17 cellular contexts compared by ENCODE assay signal in the genomic region with DNA sequence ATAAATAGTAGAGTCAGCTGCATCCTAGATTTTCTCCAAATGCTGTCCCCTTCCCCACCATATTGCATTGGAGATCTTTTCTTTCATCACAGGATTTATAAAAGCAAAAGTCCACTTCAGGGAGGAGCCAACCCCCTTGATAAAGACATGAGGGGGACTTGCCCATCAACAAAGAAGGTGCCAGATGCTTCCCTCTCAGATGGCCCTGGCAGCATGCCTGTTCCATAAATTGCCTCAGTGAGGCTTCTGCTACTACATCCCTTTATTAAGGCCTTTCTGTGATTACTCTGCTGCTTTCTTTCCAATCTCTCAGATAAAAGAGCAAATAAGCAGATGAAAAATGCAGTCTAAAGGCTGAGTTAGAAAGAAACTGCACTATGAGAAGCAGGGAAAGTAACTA.
"Had no signal": no experiment of that assay in that cellular context is flagged by ENCODE, and none has a peak within 500 bp of the region (broad histone marks: within the 10 kb centered on the region; RNA-seq: fewer than 3 reads in every experiment).

No MANE protein-coding gene starts in this region.

- H3K4me3 Mint-ChIP-seq: effector memory CD8-positive, alpha-beta T cell; naive B cell; nephron had no signal

- H3K36me3 Mint-ChIP-seq: naive B cell had no signal

- H3K27me3 Mint-ChIP-seq: effector memory CD8-positive, alpha-beta T cell; naive B cell had no signal

- H3K27ac Mint-ChIP-seq: effector memory CD8-positive, alpha-beta T cell; naive B cell; nephron; progenitor cell of endocrine pancreas had no signal

- H3K4me1 Mint-ChIP-seq: naive B cell, nephron had no signal

- ATAC-seq: effector memory CD8-positive, alpha-beta T cell; gastrocnemius medialis; heart right ventricle; pancreas; right cardiac atrium had no signal

- DNase-seq: effector memory CD8-positive, alpha-beta T cell; gastrocnemius medialis; heart right ventricle; hypothalamus; kidney glomerular epithelial cell; mesendoderm; naive B cell; occipital lobe; pancreas; small intestine; stimulated activated CD4-positive, alpha-beta T cell treated with anti-CD3 and anti-CD28 coated beads, Interleukin-12 subunit alpha, Interleukin-12 subunit beta, amount 100 ng/mL, for 4 hours; stimulated activated naive CD4-positive, alpha-beta T cell; stomach; transverse colon had no signal

- H3K9me3 Mint-ChIP-seq: nephron had no signal
